Comparison of ENCODE assay signal across 21 cellular contexts in genomic region chr12:38823743-38824142, GRCh38.
DNase-seq lines count a peak whose midpoint lies in the region; ATAC-seq, FAIRE-seq and TF ChIP-seq lines count a peak whose summit lies in the region.
"Had no signal": no experiment of that assay in that cellular context is flagged by ENCODE, and none has a peak within 500 bp of the region (broad histone marks: within the 10 kb centered on the region; RNA-seq: fewer than 3 reads in every experiment).

No MANE protein-coding gene starts in this region.

- no peak overlapping the region for H2AFZ ChIP-seq in GM23248

- no peaks in the 10 kb centered on the region for H3K27me3 ChIP-seq in GM23248 (replicated peaks; ENCODE audit: insufficient read depth)
- no peaks in the 10 kb centered on the region for H3K27me3 ChIP-seq in foreskin keratinocyte
- H3K27me3 ChIP-seq in sigmoid colon, result no peaks in the 10 kb centered on the region
- H3K27me3 ChIP-seq in ascending aorta, result no peaks in the 10 kb centered on the region

- H3K4me3 ChIP-seq in A549 (no peak overlapping the region), GM23248 (no peak overlapping the region), sigmoid colon (no peak overlapping the region), ascending aorta (no peak overlapping the region)
- H3K4me3 ChIP-seq: lung had no signal

- DNase-seq in A549 (ENCODE audit: low read depth in 1 of 2, low spot score in 1 of 2) (no peak), GM23248 (peak; percentile 53), foreskin keratinocyte (peak; percentile 5 to 21), sigmoid colon (no peak), ascending aorta (ENCODE audit: low spot score in 2 of 2) (no peak)
- DNase-seq: activated CD4-positive, alpha-beta memory T cell treated with anti-CD3 and anti-CD28 coated beads for 36 hours; activated T-cell treated with anti-CD3 and anti-CD28 coated beads, Interleukin-2, amount 50 U/mL, for 24 hours; central memory CD4-positive, alpha-beta T cell; endodermal cell; H9; NCI-H2171; NCI-H774; SW 1271 had no signal

- CTCF ChIA-PET in A549 (lab: Yijun Ruan, JAX), result interaction anchor here (0.8 to 1.7 kb wide), 2 partner anchors 10 to 82 kb away, joined by 3 to 4 read pairs; no protein-coding TSS in a partner anchor

- no peaks in the 10 kb centered on the region for H3F3A ChIP-seq in GM23248 (ENCODE audit: insufficient read depth)

- intact Hi-C loops in sigmoid colon (cut with DNase I), result no loop called here
- intact Hi-C loops in ascending aorta (cut with DNase I), result no loop called here

- 92% methylated on average over 6 of the region's 6 CpGs for WGBS in A549 (ENCODE audit: missing lambda C conversion rate)
- WGBS in GM23248 (ENCODE audit: low coverage in 1 of 2, low lambda C conversion rate in 2 of 2, missing lambda C conversion rate in 2 of 2), 2 experiments, result 72 to 84% methylated on average over 6 of the region's 6 CpGs
- 86 to 87% methylated on average over 6 of the region's 6 CpGs for WGBS in sigmoid colon, 2 donors

- no peak overlapping the region for H3K4me2 ChIP-seq in A549
- H3K4me2 ChIP-seq in GM23248 (ENCODE audit: unreplicated experiment), result no peak overlapping the region

- H3K9me3 Mint-ChIP-seq in activated T-helper 17 cell treated with anti-CD3 and anti-CD28 coated beads, Interleukin-2, amount 50 U/mL, for 72 hours, result no peaks in the 10 kb centered on the region
- H3K9me3 Mint-ChIP-seq: activated T-cell treated with anti-CD3 and anti-CD28 coated beads, Interleukin-2, amount 50 U/mL, for 24 hours; endodermal cell; H9; neural crest cell; stimulated activated naive CD8-positive, alpha-beta T cell treated with anti-CD3 and anti-CD28 coated beads, Interleukin-15, Interleukin-2, amounts not matched to agents 100 ng/mL and 50 ng/mL, for 24 hours had no signal

- TF ChIP-seq POLR2A in A549 (IDR thresholded peaks at IDR 0.05; ENCODE audit: low read length) (no peak), sigmoid colon (IDR thresholded peaks at IDR 0.05) (no peak)

- no peak for TF ChIP-seq RAD21 in A549 (conservative IDR thresholded peaks at IDR 0.05 in 1 of 2, IDR thresholded peaks at IDR 0.05 in 1 of 2)

- no peaks in the 10 kb centered on the region for H3K4me1 ChIP-seq in A549
- H3K4me1 ChIP-seq in GM23248 (ENCODE audit: insufficient read depth), result no peaks in the 10 kb centered on the region
- peaks cover 11% of the 10 kb centered on the region for H3K4me1 ChIP-seq in foreskin keratinocyte
- no peaks in the 10 kb centered on the region for H3K4me1 ChIP-seq in sigmoid colon
- H3K4me1 ChIP-seq in ascending aorta, result no peaks in the 10 kb centered on the region

- ATAC-seq in A549 (no peak), foreskin keratinocyte (peak; percentile 62), HG03095 (IDR thresholded peaks at IDR 0.05; ENCODE audit: unreplicated experiment) (no peak), GM18511 (IDR thresholded peaks at IDR 0.05; ENCODE audit: unreplicated experiment) (no peak)
- ATAC-seq in activated T-helper 17 cell treated with anti-CD3 and anti-CD28 coated beads, Interleukin-2, amount 50 U/mL, for 72 hours (replicated peaks), result peak; percentile 32
- ATAC-seq: Panc1 had no signal

- no peak overlapping the region for H3K4me3 Mint-ChIP-seq in activated T-helper 17 cell treated with anti-CD3 and anti-CD28 coated beads, Interleukin-2, amount 50 U/mL, for 72 hours
- H3K4me3 Mint-ChIP-seq: activated CD4-positive, alpha-beta memory T cell treated with anti-CD3 and anti-CD28 coated beads for 36 hours; activated T-cell treated with anti-CD3 and anti-CD28 coated beads, Interleukin-2, amount 50 U/mL, for 24 hours; endodermal cell; H9; neural crest cell; stimulated activated naive CD8-positive, alpha-beta T cell treated with anti-CD3 and anti-CD28 coated beads, Interleukin-15, Interleukin-2, amounts not matched to agents 100 ng/mL and 50 ng/mL, for 24 hours had no signal

- in situ Hi-C loops in GM23248 (cut with MboI), result no loop called here

- POLR2A ChIA-PET in A549 (lab: Yijun Ruan, JAX), result no interaction called here

- H3K9ac ChIP-seq in GM23248, result no peak overlapping the region

- no peaks in the 10 kb centered on the region for H3K9me2 ChIP-seq in GM23248 (ENCODE audit: insufficient read depth)

- H3K36me3 Mint-ChIP-seq in activated T-helper 17 cell treated with anti-CD3 and anti-CD28 coated beads, Interleukin-2, amount 50 U/mL, for 72 hours (ENCODE audit: low read depth), result peaks cover 10% of the 10 kb centered on the region

- no peaks in the 10 kb centered on the region for H3K79me2 ChIP-seq in GM23248 (ENCODE audit: insufficient read depth)

- H3K9me3 ChIP-seq in A549 (no peaks in the 10 kb centered on the region), GM23248 (ENCODE audit: low read depth) (no peaks in the 10 kb centered on the region), sigmoid colon (no peaks in the 10 kb centered on the region), ascending aorta (no peaks in the 10 kb centered on the region)

- no peak overlapping the region for H3K27ac Mint-ChIP-seq in activated T-helper 17 cell treated with anti-CD3 and anti-CD28 coated beads, Interleukin-2, amount 50 U/mL, for 72 hours
- H3K27ac Mint-ChIP-seq: activated CD4-positive, alpha-beta memory T cell treated with anti-CD3 and anti-CD28 coated beads for 36 hours; activated T-cell treated with anti-CD3 and anti-CD28 coated beads, Interleukin-2, amount 50 U/mL, for 24 hours; endodermal cell; H9; stimulated activated naive CD8-positive, alpha-beta T cell treated with anti-CD3 and anti-CD28 coated beads, Interleukin-15, Interleukin-2, amounts not matched to agents 100 ng/mL and 50 ng/mL, for 24 hours had no signal

- no peaks in the 10 kb centered on the region for H3K36me3 ChIP-seq in GM23248 (ENCODE audit: low read depth)
- H3K36me3 ChIP-seq in sigmoid colon, result no peaks in the 10 kb centered on the region
- no peaks in the 10 kb centered on the region for H3K36me3 ChIP-seq in ascending aorta

- H3K27ac ChIP-seq in A549 (no peak overlapping the region), GM23248 (no peak overlapping the region), foreskin keratinocyte (no peak overlapping the region), sigmoid colon (no peak overlapping the region), ascending aorta (no peak overlapping the region)

- TF ChIP-seq CTCF in A549 (IDR thresholded peaks at IDR 0.05), result no peak
- no peak for TF ChIP-seq CTCF in foreskin keratinocyte (conservative IDR thresholded peaks at IDR 0.05)
- no peak for TF ChIP-seq CTCF in sigmoid colon (IDR thresholded peaks at IDR 0.05)
- TF ChIP-seq CTCF in ascending aorta (IDR thresholded peaks at IDR 0.05), result no peak

- no peaks in the 10 kb centered on the region for H3K4me1 Mint-ChIP-seq in activated T-helper 17 cell treated with anti-CD3 and anti-CD28 coated beads, Interleukin-2, amount 50 U/mL, for 72 hours
- H3K4me1 Mint-ChIP-seq: H9 had no signal

- H3K27me3 Mint-ChIP-seq in activated T-helper 17 cell treated with anti-CD3 and anti-CD28 coated beads, Interleukin-2, amount 50 U/mL, for 72 hours, result no peaks in the 10 kb centered on the region
- H3K27me3 Mint-ChIP-seq: activated CD4-positive, alpha-beta memory T cell treated with anti-CD3 and anti-CD28 coated beads for 36 hours; activated T-cell treated with anti-CD3 and anti-CD28 coated beads, Interleukin-2, amount 50 U/mL, for 24 hours; stimulated activated naive CD8-positive, alpha-beta T cell treated with anti-CD3 and anti-CD28 coated beads, Interleukin-15, Interleukin-2, amounts not matched to agents 100 ng/mL and 50 ng/mL, for 24 hours had no signal

- TF ChIP-seq EP300 in A549 (IDR thresholded peaks at IDR 0.05) (no peak), sigmoid colon (IDR thresholded peaks at IDR 0.05) (no peak)

- no peaks in the 10 kb centered on the region for H4K20me1 ChIP-seq in GM23248 (ENCODE audit: insufficient read depth)

- FAIRE-seq in A549 (lab: Jason Lieb, UNC), result no peak
- FAIRE-seq: urothelium cell line had no signal

TF ChIP-seq in A549, 52 proteins besides CTCF, POLR2A, EP300 and RAD21:
- TF ChIP-seq RFX5 (IDR thresholded peaks at IDR 0.05) (no peak), FOSB (CRISPR knock-in tag; IDR thresholded peaks at IDR 0.05) (no peak), NFE2L2 (conservative IDR thresholded peaks at IDR 0.05; ENCODE audit: low read length) (no peak), FOSL2 (IDR thresholded peaks at IDR 0.05) (no peak), FOSL2 (CRISPR knock-in tag; IDR thresholded peaks at IDR 0.05) (peak; percentile 49), HOXB13 (CRISPR knock-in tag; IDR thresholded peaks at IDR 0.05; ENCODE audit: low read depth) (no peak)
TF ChIP-seq in A549: peak in this region for 1.

Comparison
In these comparisons a context has a peak if more than half of its experiments do, and no peak if none do; other contexts are left out.
1. ATAC-seq: peak in activated T-helper 17 cell treated with anti-CD3 and anti-CD28 coated beads, Interleukin-2, amount 50 U/mL, for 72 hours (single experiment) and foreskin keratinocyte (single experiment); none in A549 (0 of 2), HG03095 (single experiment) and GM18511 (single experiment).
2. DNase-seq: peak in GM23248 (single experiment) and foreskin keratinocyte (2 of 2); none in A549 (0 of 2), sigmoid colon (single experiment) and ascending aorta (0 of 2).